Comparison of ENCODE assay signal across 22 cellular contexts in the genomic region with DNA sequence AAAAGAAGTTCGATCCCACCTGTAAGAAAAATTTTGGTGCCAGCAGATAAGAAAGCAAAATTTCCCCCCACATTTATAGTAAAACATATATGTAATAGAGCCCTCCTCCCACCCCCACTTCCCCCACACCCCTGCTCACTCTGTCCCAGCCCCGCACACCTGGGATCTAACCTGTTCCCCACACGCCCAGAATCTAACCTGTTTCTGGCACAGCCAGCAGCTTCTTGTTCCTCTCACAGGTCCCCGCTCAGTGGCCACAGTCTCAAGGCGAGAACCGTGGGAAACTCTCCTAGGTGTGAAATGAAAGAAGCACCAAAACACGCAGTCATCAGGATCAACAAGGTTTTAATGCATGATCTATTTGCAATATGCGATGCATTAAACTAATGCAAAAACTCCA. TPM values are rescaled to one million over a fixed set of nuclear protein-coding genes. Genes with fewer than 3 reads are reported as not detected.
DNase-seq lines count a peak whose midpoint lies in the region; ATAC-seq and TF ChIP-seq lines count a peak whose summit lies in the region.
"Had no signal": no experiment of that assay in that cellular context is flagged by ENCODE, and none has a peak within 500 bp of the region (broad histone marks: within the 10 kb centered on the region; RNA-seq: fewer than 3 reads in every experiment).

No MANE protein-coding gene starts in this region.

- intact Hi-C loops in left ventricle myocardium superior (cut with micrococcal nuclease): no loop called here
- intact Hi-C loops in prostate gland (cut with DNase I): no loop called here
- intact Hi-C loops in CD14-positive monocyte (cut with micrococcal nuclease): no loop called here

- CTCF ChIA-PET in WTC11 (lab: Charles Lee): no interaction called here

- H3K27ac ChIP-seq in cardiac muscle cell: peak overlapping the region; percentile 96
- no peak overlapping the region for H3K27ac ChIP-seq in substantia nigra (ENCODE audit: low read depth, low read length, poor library complexity, severe bottlenecking)
- no peak overlapping the region for H3K27ac ChIP-seq in prostate gland
- H3K27ac ChIP-seq: BLaER1 treated with 17β-estradiol and CSF1 and Interleukin-3, amounts not matched to agents 10 nM and 100 nM had no signal

- no peak for TF ChIP-seq CTCF in cardiac muscle cell (IDR thresholded peaks at IDR 0.05; ENCODE audit: low read depth, low read length)
- no peak for TF ChIP-seq CTCF in WTC11 (IDR thresholded peaks at IDR 0.05)
- no peak for TF ChIP-seq CTCF in mesothelial cell of epicardium (IDR thresholded peaks at IDR 0.05; ENCODE audit: unreplicated experiment)
- no peak for TF ChIP-seq CTCF in prostate gland (IDR thresholded peaks at IDR 0.05)
- TF ChIP-seq CTCF in CD14-positive monocyte (IDR thresholded peaks at IDR 0.05): no peak

- H3K4me3 Mint-ChIP-seq in WTC11 (no peak overlapping the region), mesothelial cell of epicardium (no peak overlapping the region), CD14-positive monocyte (no peak overlapping the region)
- H3K4me3 Mint-ChIP-seq: CD4-positive, alpha-beta memory T cell had no signal

- no peak overlapping the region for H3K4me3 ChIP-seq in cardiac muscle cell
- H3K4me3 ChIP-seq in prostate gland: no peak overlapping the region
- H3K4me3 ChIP-seq: A549; BLaER1 treated with 17β-estradiol and CSF1 and Interleukin-3, amounts not matched to agents 10 nM and 100 nM had no signal

- 80% methylated on average over 8 of the region's 8 CpGs for whole genome bisulfite sequencing in prostate gland

- H3K27me3 Mint-ChIP-seq in WTC11 (ENCODE audit: low read depth) (no peaks in the 10 kb centered on the region; the same call in 1 of the 2 replicates), mesothelial cell of epicardium (ENCODE audit: low read depth) (no peaks in the 10 kb centered on the region), CD14-positive monocyte (ENCODE audit: low read depth in 3 of 3) (peaks cover 15 to 21% (median 16%) of the 10 kb centered on the region in 3 donors)

- no peak for TF ChIP-seq POLR2A in prostate gland (IDR thresholded peaks at IDR 0.05)

- H3K27me3 ChIP-seq in cardiac muscle cell (no peaks in the 10 kb centered on the region), prostate gland (replicated peaks; ENCODE audit: insufficient read depth) (no peaks in the 10 kb centered on the region)
- H3K27me3 ChIP-seq: BE2C had no signal

- ATAC-seq in left ventricle myocardium superior (no peak), WTC11 (no peak)
- ATAC-seq: A549 had no signal

- H3K36me3 Mint-ChIP-seq in WTC11 (no peaks in the 10 kb centered on the region), mesothelial cell of epicardium (no peaks in the 10 kb centered on the region), CD14-positive monocyte (no peaks in the 10 kb centered on the region)
- H3K36me3 Mint-ChIP-seq: CD4-positive, alpha-beta memory T cell had no signal

- no peak for DNase-seq in cardiac muscle cell (ENCODE audit: low read depth in 1 of 2, low spot score in 1 of 2)
- no peak for DNase-seq in left ventricle myocardium superior
- no peak for DNase-seq in WTC11 (ENCODE audit: low spot score)
- no peak for DNase-seq in mesothelial cell of epicardium (ENCODE audit: low spot score in 2 of 2, unreplicated experiment in 2 of 2)
- DNase-seq in substantia nigra (lab: John Stamatoyannopoulos, UW): no peak
- DNase-seq in prostate gland (ENCODE audit: low spot score): no peak
- no peak for DNase-seq in CD14-positive monocyte (ENCODE audit: low spot score)
- DNase-seq: 8988T; ACHN; AML-193; BE2C; Calu3; CD4-positive, alpha-beta memory T cell; COR-L47; DMS53; DMS79 treated with DMSO at 0.1 percent for 48 hours; GOT3; HCEC 1CT had no signal

- H3K9me3 Mint-ChIP-seq in WTC11 (no peaks in the 10 kb centered on the region), mesothelial cell of epicardium (no peaks in the 10 kb centered on the region), CD14-positive monocyte (peaks cover 0 to 2% (median 0%) of the 10 kb centered on the region in 7 donors)
- H3K9me3 Mint-ChIP-seq: CD4-positive, alpha-beta memory T cell had no signal

- H3K36me3 ChIP-seq in cardiac muscle cell (no peaks in the 10 kb centered on the region), prostate gland (no peaks in the 10 kb centered on the region)
- H3K36me3 ChIP-seq: BE2C; BLaER1 treated with 17β-estradiol and CSF1 and Interleukin-3, amounts not matched to agents 10 nM and 100 nM had no signal

- POLR2A ChIA-PET in WTC11 (lab: Charles Lee): no interaction called here

- H3K4me1 Mint-ChIP-seq in WTC11: peaks cover 37% of the 10 kb centered on the region
- peaks cover 61% of the 10 kb centered on the region for H3K4me1 Mint-ChIP-seq in mesothelial cell of epicardium
- peaks cover 16% of the 10 kb centered on the region for H3K4me1 Mint-ChIP-seq in CD14-positive monocyte

- H3K9me3 ChIP-seq in cardiac muscle cell (ENCODE audit: low read depth) (no peaks in the 10 kb centered on the region), prostate gland (no peaks in the 10 kb centered on the region)
- H3K9me3 ChIP-seq: A549; BE2C; BLaER1 treated with 17β-estradiol and CSF1 and Interleukin-3, amounts not matched to agents 10 nM and 100 nM had no signal

- peaks cover 56% of the 10 kb centered on the region for H3K4me1 ChIP-seq in cardiac muscle cell (ENCODE audit: low read depth)
- no peaks in the 10 kb centered on the region for H3K4me1 ChIP-seq in prostate gland (replicated peaks)
- H3K4me1 ChIP-seq: BE2C had no signal

- peak overlapping the region; percentile 29; the same call in 1 of the 2 replicates for H3K27ac Mint-ChIP-seq in WTC11
- H3K27ac Mint-ChIP-seq in mesothelial cell of epicardium: peak overlapping the region; percentile 47
- H3K27ac Mint-ChIP-seq in CD14-positive monocyte: no peak overlapping the region
- H3K27ac Mint-ChIP-seq: CD4-positive, alpha-beta memory T cell had no signal

TF ChIP-seq in WTC11, 78 proteins besides CTCF, POLR2A, EP300 and RAD21:
- TF ChIP-seq, protein P1, sequence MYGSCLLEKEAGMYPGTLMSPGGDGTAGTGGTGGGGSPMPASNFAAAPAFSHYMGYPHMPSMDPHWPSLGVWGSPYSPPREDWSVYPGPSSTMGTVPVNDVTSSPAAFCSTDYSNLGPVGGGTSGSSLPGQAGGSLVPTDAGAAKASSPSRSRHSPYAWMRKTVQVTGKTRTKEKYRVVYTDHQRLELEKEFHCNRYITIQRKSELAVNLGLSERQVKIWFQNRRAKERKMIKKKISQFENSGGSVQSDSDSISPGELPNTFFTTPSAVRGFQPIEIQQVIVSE (CRISPR knock-in tag; IDR thresholded peaks at IDR 0.05; ENCODE audit: borderline replicate concordance): no peak
- TF ChIP-seq, protein P2, sequence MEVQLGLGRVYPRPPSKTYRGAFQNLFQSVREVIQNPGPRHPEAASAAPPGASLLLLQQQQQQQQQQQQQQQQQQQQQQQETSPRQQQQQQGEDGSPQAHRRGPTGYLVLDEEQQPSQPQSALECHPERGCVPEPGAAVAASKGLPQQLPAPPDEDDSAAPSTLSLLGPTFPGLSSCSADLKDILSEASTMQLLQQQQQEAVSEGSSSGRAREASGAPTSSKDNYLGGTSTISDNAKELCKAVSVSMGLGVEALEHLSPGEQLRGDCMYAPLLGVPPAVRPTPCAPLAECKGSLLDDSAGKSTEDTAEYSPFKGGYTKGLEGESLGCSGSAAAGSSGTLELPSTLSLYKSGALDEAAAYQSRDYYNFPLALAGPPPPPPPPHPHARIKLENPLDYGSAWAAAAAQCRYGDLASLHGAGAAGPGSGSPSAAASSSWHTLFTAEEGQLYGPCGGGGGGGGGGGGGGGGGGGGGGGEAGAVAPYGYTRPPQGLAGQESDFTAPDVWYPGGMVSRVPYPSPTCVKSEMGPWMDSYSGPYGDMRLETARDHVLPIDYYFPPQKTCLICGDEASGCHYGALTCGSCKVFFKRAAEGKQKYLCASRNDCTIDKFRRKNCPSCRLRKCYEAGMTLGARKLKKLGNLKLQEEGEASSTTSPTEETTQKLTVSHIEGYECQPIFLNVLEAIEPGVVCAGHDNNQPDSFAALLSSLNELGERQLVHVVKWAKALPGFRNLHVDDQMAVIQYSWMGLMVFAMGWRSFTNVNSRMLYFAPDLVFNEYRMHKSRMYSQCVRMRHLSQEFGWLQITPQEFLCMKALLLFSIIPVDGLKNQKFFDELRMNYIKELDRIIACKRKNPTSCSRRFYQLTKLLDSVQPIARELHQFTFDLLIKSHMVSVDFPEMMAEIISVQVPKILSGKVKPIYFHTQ (CRISPR knock-in tag; IDR thresholded peaks at IDR 0.05): no peak
- TF ChIP-seq NR3C1 (CRISPR knock-in tag; conservative IDR thresholded peaks at IDR 0.05; ENCODE audit: low read depth): no peak
- TF ChIP-seq, protein P3, sequence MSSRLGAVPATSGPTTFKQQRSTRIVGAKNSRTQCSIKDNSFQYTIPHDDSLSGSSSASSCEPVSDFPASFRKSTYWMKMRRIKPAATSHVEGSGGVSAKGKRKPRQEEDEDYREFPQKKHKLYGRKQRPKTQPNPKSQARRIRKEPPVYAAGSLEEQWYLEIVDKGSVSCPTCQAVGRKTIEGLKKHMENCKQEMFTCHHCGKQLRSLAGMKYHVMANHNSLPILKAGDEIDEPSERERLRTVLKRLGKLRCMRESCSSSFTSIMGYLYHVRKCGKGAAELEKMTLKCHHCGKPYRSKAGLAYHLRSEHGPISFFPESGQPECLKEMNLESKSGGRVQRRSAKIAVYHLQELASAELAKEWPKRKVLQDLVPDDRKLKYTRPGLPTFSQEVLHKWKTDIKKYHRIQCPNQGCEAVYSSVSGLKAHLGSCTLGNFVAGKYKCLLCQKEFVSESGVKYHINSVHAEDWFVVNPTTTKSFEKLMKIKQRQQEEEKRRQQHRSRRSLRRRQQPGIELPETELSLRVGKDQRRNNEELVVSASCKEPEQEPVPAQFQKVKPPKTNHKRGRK (CRISPR knock-in tag; IDR thresholded peaks at IDR 0.05; ENCODE audit: borderline replicate concordance): no peak

RNA-seq across cellular contexts. Expression of gene LYZL1, which starts 32.8 kb away (rescaled TPM):
- total RNA-seq in cardiac muscle cell (not detected in 2 replicates), left ventricle myocardium superior (not detected), WTC11 (2021) (not detected in 3 replicates), mesothelial cell of epicardium (not detected in 3 replicates), prostate gland (1 to 10 TPM in 1 of 2 donors, not detected in 1; 9.5 TPM)
- polyA plus RNA-seq in cardiac muscle cell (0.17 TPM in 1 of 2 replicates, not detected in the other), CD14-positive monocyte (not detected)
- total RNA-seq: Calu3; CD4-positive, alpha-beta memory T cell; Daoy; G401 had no signal
- polyA plus RNA-seq: A549; CD4-positive, alpha-beta memory T cell had no signal

Comparison
In these comparisons a context has a peak if more than half of its experiments do, and no peak if none do; other contexts are left out.
1. H3K27ac Mint-ChIP-seq: peak in WTC11 (single experiment) and mesothelial cell of epicardium (single experiment); none in CD14-positive monocyte (0 of 7).